Comparison of ENCODE assay signal across 23 cellular contexts in the genomic region with DNA sequence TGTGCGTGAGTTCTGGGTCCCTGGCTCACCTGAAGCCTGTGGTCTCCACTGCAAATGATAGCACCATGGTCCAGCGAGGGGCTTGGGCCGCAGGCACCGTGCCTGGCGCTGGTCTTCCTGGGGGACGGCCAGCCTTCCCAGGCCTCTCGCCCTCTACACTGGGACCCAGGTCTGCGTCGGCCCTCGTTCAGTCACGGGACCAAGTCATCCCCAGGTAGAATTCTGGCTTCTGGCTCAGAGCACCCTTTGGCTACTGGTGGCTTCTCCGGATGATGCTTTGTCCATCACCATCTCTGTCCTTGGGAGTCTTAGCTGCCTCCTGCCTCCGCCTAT. TPM values are rescaled to one million over a fixed set of nuclear protein-coding genes. Genes with fewer than 3 reads are reported as not detected.
A peak's percentile ranks its signal among the peaks of the same experiment; 100 is the strongest.
DNase-seq lines count a peak whose midpoint lies in the region; ATAC-seq and TF ChIP-seq lines count a peak whose summit lies in the region.
"Had no signal": no experiment of that assay in that cellular context is flagged by ENCODE, and none has a peak within 500 bp of the region (broad histone marks: within the 10 kb centered on the region; RNA-seq: fewer than 3 reads in every experiment).

No MANE protein-coding gene starts in this region.

- WGBS in right cardiac atrium, result 94% methylated on average over 13 of the region's 13 CpGs
- WGBS in body of pancreas, 2 donors, result 92 to 96% methylated on average over 3 to 12 of the region's 13 CpGs

- intact Hi-C loops in right cardiac atrium (cut with DNase I), result no loop called here
- intact Hi-C loops in left ventricle myocardium superior (cut with micrococcal nuclease), result no loop called here
- intact Hi-C loops in body of pancreas (cut with DNase I), result no loop called here

- peak overlapping the region; percentile 40 for H3K9ac ChIP-seq in mucosa of stomach (ENCODE audit: low read length)

- no peak overlapping the region for H3K4me3 ChIP-seq in right cardiac atrium (ENCODE audit: low read length)
- H3K4me3 ChIP-seq in body of pancreas, result no peak overlapping the region
- H3K4me3 ChIP-seq in mucosa of stomach (ENCODE audit: low read length), result no peak overlapping the region
- H3K4me3 ChIP-seq: A549, GM12878, GM23338 had no signal

- H3K27ac ChIP-seq in right cardiac atrium (ENCODE audit: low read length) (no peak overlapping the region), body of pancreas (peak overlapping the region in 3 of 4 donors; percentile 18 to 48 (median 28))
- H3K27ac ChIP-seq: A549 had no signal

- H3K36me3 ChIP-seq in body of pancreas (replicated peaks in 1 of 2; ENCODE audit: insufficient read depth in 1 of 2, low read depth in 2 of 2), result peaks cover 0 to 14% of the 10 kb centered on the region in 2 donors
- peaks cover 20% of the 10 kb centered on the region for H3K36me3 ChIP-seq in mucosa of stomach (ENCODE audit: control insufficient read depth, insufficient read depth, low read length)

- H3K4me1 ChIP-seq in right cardiac atrium (ENCODE audit: control insufficient read depth, insufficient read depth, low read length) (no peaks in the 10 kb centered on the region), body of pancreas (peaks cover 18% of the 10 kb centered on the region), mucosa of stomach (ENCODE audit: control insufficient read depth, insufficient read depth, low read length) (peaks cover 32% of the 10 kb centered on the region)
- H3K4me1 ChIP-seq: A549, BE2C, Caco-2 had no signal

- H3K27me3 ChIP-seq in right cardiac atrium (ENCODE audit: control insufficient read depth, insufficient read depth), result no peaks in the 10 kb centered on the region
- no peaks in the 10 kb centered on the region for H3K27me3 ChIP-seq in body of pancreas
- H3K27me3 ChIP-seq in mucosa of stomach (ENCODE audit: control insufficient read depth, insufficient read depth, low read length), result no peaks in the 10 kb centered on the region
- H3K27me3 ChIP-seq: BE2C had no signal

- no peak for TF ChIP-seq CTCF in body of pancreas (IDR thresholded peaks at IDR 0.05)

- H3K9me3 ChIP-seq in right cardiac atrium (ENCODE audit: control insufficient read depth, low read length) (no peaks in the 10 kb centered on the region), body of pancreas (no peaks in the 10 kb centered on the region), mucosa of stomach (ENCODE audit: control insufficient read depth, low read length) (no peaks in the 10 kb centered on the region)
- H3K9me3 ChIP-seq: A549, BE2C, Caco-2 had no signal

- ATAC-seq in right cardiac atrium, result peak; percentile 6 to 24
- ATAC-seq in left ventricle myocardium superior, result no peak
- ATAC-seq in body of pancreas, result no peak
- ATAC-seq: A549; CD8-positive, alpha-beta T cell; GM12878; GM23338; HCT116 had no signal

- DNase-seq in right cardiac atrium, result peak in 1 of 3 donors; percentile 51
- DNase-seq in left ventricle myocardium superior, result no peak
- DNase-seq in body of pancreas, result no peak
- DNase-seq in NCI-H2081 treated with DMSO at 0.1 percent for 48 hours (lab: John Stamatoyannopoulos, UW), result no peak
- DNase-seq in D341Med (ENCODE audit: low spot score), result no peak
- no peak for DNase-seq in stimulated activated CD4-positive, alpha-beta T cell treated with anti-CD3 and anti-CD28 coated beads, Interleukin-12 subunit alpha, Interleukin-12 subunit beta, amount 100 ng/mL, for 4 hours
- DNase-seq: 8988T; ACHN; AML-193; BE2C; Caco-2; CD4-positive, CD25-positive, alpha-beta regulatory T cell; CD8-positive, alpha-beta T cell; DMS 273 treated with DMSO at 0.1 percent for 48 hours; DMS79; EL; GDM1; H9 had no signal

- no peak for TF ChIP-seq POLR2A in body of pancreas (IDR thresholded peaks at IDR 0.05)

RNA-seq across cellular contexts. Expression of a gene that starts 20.4 kb away (rescaled TPM):
- total RNA-seq in right cardiac atrium (10 to 100 TPM; 11.0 to 18.4 (median 13.7) TPM), left ventricle myocardium superior (11.3 TPM), body of pancreas (10 to 100 TPM in 1 of 2 donors, 1 to 10 TPM in 1; 8.6 to 17.8 TPM)
- 7.1 TPM for polyA plus RNA-seq in right cardiac atrium

RNA-seq across cellular contexts. Expression of a gene that starts 20.7 kb away (rescaled TPM):
- total RNA-seq in right cardiac atrium (10 to 100 TPM in 3 of 4 donors, 1 to 10 TPM in 1; 9.7 to 14.2 (median 13.0) TPM), left ventricle myocardium superior (7.5 TPM), body of pancreas (10 to 100 TPM; 16.9 to 35.6 TPM)
- 7.4 TPM for polyA plus RNA-seq in right cardiac atrium

RNA-seq across cellular contexts. Expression of a gene that starts 45.5 kb away (rescaled TPM):
- total RNA-seq in right cardiac atrium (10 to 100 TPM; 18.5 to 38.3 (median 25.3) TPM), left ventricle myocardium superior (41.6 TPM), body of pancreas (10 to 100 TPM; 15.5 to 24.4 TPM)
- polyA plus RNA-seq in right cardiac atrium, result 11.9 TPM

Comparison
In these comparisons a context has a peak if more than half of its experiments do, and no peak if none do; other contexts are left out.
1. ATAC-seq: peak in right cardiac atrium (2 of 2); none in left ventricle myocardium superior (single experiment) and body of pancreas (single experiment).